ENCODE assay signal across 27 cellular contexts in genomic region chr20:294602-295001, GRCh38. TPM values are rescaled to one million over a fixed set of nuclear protein-coding genes. Genes with fewer than 3 reads are reported as not detected.
"Had no signal": no experiment of that assay in that cellular context is flagged by ENCODE, and none has a peak within 500 bp of the region (broad histone marks: within the 10 kb centered on the region; RNA-seq: fewer than 3 reads in every experiment).

No MANE protein-coding gene starts in this region.

- H3K9me3 Mint-ChIP-seq: activated CD4-positive, alpha-beta memory T cell treated with anti-CD3 and anti-CD28 coated beads for 36 hours; activated CD4-positive, alpha-beta T cell treated with anti-CD3 and anti-CD28 coated beads, Interleukin-2, amount 10 ng/mL, durations not matched to agents 7 days and 5 days; activated naive CD4-positive, alpha-beta T cell treated with anti-CD3 and anti-CD28 coated beads for 36 hours; activated T-cell treated with anti-CD3 and anti-CD28 coated beads, Interleukin-2, amount 50 U/mL, for 4 hours had no signal

- ATAC-seq: activated T-cell treated with anti-CD3 and anti-CD28 coated beads, Interleukin-2, amount 50 U/mL, for 4 hours had no signal

- H3K4me3 Mint-ChIP-seq: activated CD4-positive, alpha-beta memory T cell treated with anti-CD3 and anti-CD28 coated beads for 36 hours; activated CD4-positive, alpha-beta T cell treated with anti-CD3 and anti-CD28 coated beads, Interleukin-2, amount 10 ng/mL, durations not matched to agents 7 days and 5 days; activated naive CD4-positive, alpha-beta T cell treated with anti-CD3 and anti-CD28 coated beads for 36 hours; activated T-cell treated with anti-CD3 and anti-CD28 coated beads, Interleukin-2, amount 50 U/mL, for 4 hours had no signal

- H3K27ac ChIP-seq: KMS-11 had no signal

- H3K9ac ChIP-seq: KMS-11 had no signal

- H3K27ac Mint-ChIP-seq: activated CD4-positive, alpha-beta memory T cell treated with anti-CD3 and anti-CD28 coated beads for 36 hours; activated CD4-positive, alpha-beta T cell treated with anti-CD3 and anti-CD28 coated beads, Interleukin-2, amount 10 ng/mL, durations not matched to agents 7 days and 5 days; activated naive CD4-positive, alpha-beta T cell treated with anti-CD3 and anti-CD28 coated beads for 36 hours; activated naive CD8-positive, alpha-beta T cell had no signal

- DNase-seq: activated CD4-positive, alpha-beta memory T cell treated with anti-CD3 and anti-CD28 coated beads for 36 hours; activated CD4-positive, alpha-beta T cell treated with anti-CD3 and anti-CD28 coated beads, Interleukin-2, amount 10 ng/mL, durations not matched to agents 7 days and 5 days; activated CD4-positive, CD25-positive, alpha-beta regulatory T cell; activated CD8-positive, alpha-beta memory T cell treated with anti-CD3 and anti-CD28 coated beads for 24 hours; activated gamma-delta T cell; activated naive CD4-positive, alpha-beta T cell treated with anti-CD3 and anti-CD28 coated beads for 36 hours; activated T-cell treated with anti-CD3 and anti-CD28 coated beads, Interleukin-2, amount 50 U/mL, for 4 hours; amygdala; NCI-H1092; NCI-H1417 treated with DMSO at 0.1 percent for 48 hours; NCI-H1694; NCI-H2029; NCI-H2107; NCI-H2171 treated with DMSO at 0.1 percent for 48 hours; NCI-H345; NCI-H510A; NCI-H526 treated with DMSO at 0.1 percent for 48 hours; NCI-H82; SIG-M5; T-helper 2 cell; T1000 had no signal

- H3K4me2 ChIP-seq: KMS-11 had no signal

- H3K27me3 Mint-ChIP-seq: activated CD4-positive, alpha-beta memory T cell treated with anti-CD3 and anti-CD28 coated beads for 36 hours; activated CD4-positive, alpha-beta T cell treated with anti-CD3 and anti-CD28 coated beads, Interleukin-2, amount 10 ng/mL, durations not matched to agents 7 days and 5 days; activated naive CD8-positive, alpha-beta T cell had no signal

RNA-seq across cellular contexts. Expression of gene DEFB132, which starts 37.1 kb away (rescaled TPM):
- total RNA-seq: activated CD4-positive, alpha-beta memory T cell treated with anti-CD3 and anti-CD28 coated beads for 36 hours; activated CD4-positive, alpha-beta T cell treated with anti-CD3 and anti-CD28 coated beads, Interleukin-2, amount 10 ng/mL, durations not matched to agents 7 days and 5 days; activated naive CD4-positive, alpha-beta T cell treated with anti-CD3 and anti-CD28 coated beads for 36 hours; activated T-cell treated with anti-CD3 and anti-CD28 coated beads, Interleukin-2, amount 50 U/mL, for 4 hours; astrocyte; MCF 10A; OCI-LY7; RPMI7951 had no signal
